Comparison of ENCODE assay signal across 7 cellular contexts in the genomic region with DNA sequence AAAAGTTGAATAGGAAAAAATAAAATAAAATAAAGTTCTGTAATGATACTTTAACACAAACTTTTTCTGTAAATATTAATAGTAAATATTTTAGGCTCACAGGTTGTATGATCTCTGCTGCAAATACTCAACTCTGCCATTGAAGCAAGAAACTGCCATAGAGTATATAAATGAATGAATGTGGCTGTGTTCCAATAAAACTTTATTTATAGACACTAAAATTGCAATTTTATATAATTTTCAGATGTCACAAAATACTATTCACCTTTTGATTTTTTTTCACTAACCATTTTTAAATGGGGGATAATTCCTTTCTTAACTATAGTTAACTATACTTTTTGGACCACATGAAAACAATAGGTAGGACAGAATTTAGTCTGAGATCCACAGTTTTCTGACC.
"Had no signal": no experiment of that assay in that cellular context is flagged by ENCODE, and none has a peak within 500 bp of the region (broad histone marks: within the 10 kb centered on the region; RNA-seq: fewer than 3 reads in every experiment).

No MANE protein-coding gene starts in this region.

- DNase-seq: GDM1, GF-D8 had no signal

- FAIRE-seq: G401.6, GM12891, GM12892, GM18507, GM19239 had no signal
